ENCODE assay signal across 27 cellular contexts in genomic region chr2:67726416-67726815, GRCh38.
"Had no signal": no experiment of that assay in that cellular context is flagged by ENCODE, and none has a peak within 500 bp of the region (broad histone marks: within the 10 kb centered on the region; RNA-seq: fewer than 3 reads in every experiment).

No MANE protein-coding gene starts in this region.

- DNase-seq: activated CD4-positive, alpha-beta memory T cell treated with anti-CD3 and anti-CD28 coated beads, Interleukin-2, amount 10 ng/mL, durations not matched to agents 7 days and 5 days; activated CD4-positive, alpha-beta T cell treated with anti-CD3 and anti-CD28 coated beads for 1 hour; activated CD4-positive, alpha-beta T cell treated with anti-CD3 and anti-CD28 coated beads, Interleukin-2, amount 10 ng/mL, durations not matched to agents 7 days and 5 days; activated CD8-positive, alpha-beta memory T cell treated with anti-CD3 and anti-CD28 coated beads, Interleukin-2, amount 50 U/mL, for 48 hours; activated gamma-delta T cell; activated naive CD4-positive, alpha-beta T cell treated with anti-CD3 and anti-CD28 coated beads, Interleukin-2, amount 10 ng/mL, durations not matched to agents 7 days and 5 days; activated naive CD8-positive, alpha-beta T cell treated with anti-CD3 and anti-CD28 coated beads, Interleukin-2, amount 10 ng/mL, durations not matched to agents 7 days and 5 days; activated T-cell treated with anti-CD3 and anti-CD28 coated beads, Interleukin-2, amount 50 U/mL, for 24 hours; brain microvascular endothelial cell; cortex of kidney; effector memory CD8-positive, alpha-beta T cell; erythroblast; heart right ventricle; kidney glomerular epithelial cell; left ventricle myocardium inferior; mesendoderm; stimulated activated CD4-positive, alpha-beta T cell treated with anti-CD3 and anti-CD28 coated beads, Interleukin-12 subunit alpha, Interleukin-12 subunit beta, amount 100 ng/mL, for 4 hours; stimulated activated CD4-positive, alpha-beta T cell treated with anti-CD3 and anti-CD28 coated beads, Interleukin-4, amount 100 ng/mL, for 1 hour; stimulated activated naive CD8-positive, alpha-beta T cell treated with anti-CD3 and anti-CD28 coated beads, Interleukin-15, Interleukin-2, amounts not matched to agents 100 U/mL and 50 U/mL, for 24 hours; testis; trophoblast cell had no signal

- H3K9me3 ChIP-seq: ascending aorta, left ventricle myocardium inferior, neutrophil, testis had no signal

- H3K4me1 ChIP-seq: ascending aorta, heart right ventricle, left ventricle myocardium inferior, testis had no signal

- H3K27me3 ChIP-seq: ascending aorta, brain microvascular endothelial cell, neutrophil, testis had no signal

- H3K27ac ChIP-seq: ascending aorta, brain microvascular endothelial cell, heart right ventricle, left ventricle myocardium inferior, neutrophil, skin epidermis, testis had no signal

- H3K4me3 ChIP-seq: ascending aorta, heart right ventricle, left ventricle myocardium inferior, lung, skin epidermis, testis had no signal

- ATAC-seq: effector memory CD8-positive, alpha-beta T cell; heart right ventricle; sciatic nerve; stimulated activated naive CD8-positive, alpha-beta T cell treated with anti-CD3 and anti-CD28 coated beads, Interleukin-15, Interleukin-2, amounts not matched to agents 100 U/mL and 50 U/mL, for 24 hours; WTC11 had no signal

- H3K36me3 ChIP-seq: ascending aorta, brain microvascular endothelial cell, heart right ventricle, left ventricle myocardium inferior, neutrophil had no signal
